In the genomic region with DNA sequence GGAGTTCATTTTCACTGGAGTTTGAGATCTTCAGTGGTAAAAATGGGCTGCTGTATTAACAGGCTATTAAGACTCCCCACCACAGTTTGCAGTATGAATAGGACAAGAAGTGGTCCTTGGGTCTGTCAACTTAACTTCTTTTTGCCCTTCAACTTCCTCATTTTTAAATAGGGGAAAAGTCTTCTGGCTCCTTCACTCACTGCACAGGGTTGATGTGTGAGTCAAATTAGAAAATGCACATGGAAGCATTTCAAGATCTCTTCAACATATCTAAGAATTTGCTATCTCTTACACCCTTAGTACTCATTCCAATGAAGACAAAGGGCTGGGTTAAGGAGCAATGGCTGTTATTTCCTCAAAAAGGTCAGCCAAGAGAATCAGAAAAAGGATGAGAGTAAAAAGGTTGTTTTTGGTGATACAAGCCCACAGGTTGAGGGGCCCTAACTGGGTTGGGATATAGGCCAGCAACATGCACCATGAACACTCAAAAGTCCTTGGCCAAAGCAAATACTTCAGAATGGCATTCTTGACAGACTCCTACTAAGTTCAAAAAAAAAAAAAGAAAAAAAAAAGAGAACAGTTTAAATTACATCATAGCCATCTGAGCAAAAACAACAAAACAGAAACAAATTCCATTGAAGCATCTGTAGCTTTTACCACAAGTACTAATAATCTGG, we compare ENCODE assay signal across 1 cellular context.
TF ChIP-seq lines count a peak whose summit lies in the region.

No MANE protein-coding gene starts in this region.

TF ChIP-seq in endothelial cell of umbilical vein, 7 proteins besides CTCF, POLR2A, EP300 and RAD21 (continued from another document):
- TF ChIP-seq, protein P1, sequence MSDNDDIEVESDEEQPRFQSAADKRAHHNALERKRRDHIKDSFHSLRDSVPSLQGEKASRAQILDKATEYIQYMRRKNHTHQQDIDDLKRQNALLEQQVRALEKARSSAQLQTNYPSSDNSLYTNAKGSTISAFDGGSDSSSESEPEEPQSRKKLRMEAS (IDR thresholded peaks at IDR 0.05; ENCODE audit: insufficient read depth, insufficient read length) = no peak
